20 cellular contexts compared by ENCODE assay signal in genomic region chr19:28026636-28027035, GRCh38.
"Had no signal": no experiment of that assay in that cellular context is flagged by ENCODE, and none has a peak within 500 bp of the region (broad histone marks: within the 10 kb centered on the region; RNA-seq: fewer than 3 reads in every experiment).

No MANE protein-coding gene starts in this region.

- H3K27me3 ChIP-seq: esophagus muscularis mucosa, gastrocnemius medialis, hepatocyte, transverse colon had no signal

- H3K4me1 ChIP-seq: esophagus muscularis mucosa, gastrocnemius medialis, left ventricle myocardium inferior, lower lobe of right lung, psoas muscle, stomach, transverse colon had no signal

- H3K4me3 Mint-ChIP-seq: memory B cell; natural killer cell treated with Interleukin-12 subunit alpha and Interleukin-12 subunit beta and Interleukin-15 and Interleukin-18, amount 100 ng/mL, for 72 hours had no signal

- H3K36me3 Mint-ChIP-seq: memory B cell; natural killer cell treated with Interleukin-12 subunit alpha and Interleukin-12 subunit beta and Interleukin-15 and Interleukin-18, amount 100 ng/mL, for 72 hours had no signal

- H3K27me3 Mint-ChIP-seq: memory B cell had no signal

- H3K27ac Mint-ChIP-seq: memory B cell; natural killer cell treated with Interleukin-12 subunit alpha and Interleukin-12 subunit beta and Interleukin-15 and Interleukin-18, amount 100 ng/mL, for 72 hours had no signal

- H3K4me1 Mint-ChIP-seq: memory B cell had no signal

- H3K36me3 ChIP-seq: esophagus muscularis mucosa, gastrocnemius medialis, left ventricle myocardium inferior, lower lobe of right lung, stomach, thoracic aorta, transverse colon had no signal

- H2AFZ ChIP-seq: hepatocyte had no signal

- H3K4me2 ChIP-seq: hepatocyte had no signal

- H3K4me3 ChIP-seq: coronary artery, esophagus muscularis mucosa, gastrocnemius medialis, hepatocyte, left ventricle myocardium inferior, lower lobe of right lung, psoas muscle, stomach, thoracic aorta, transverse colon had no signal

- DNase-seq: central memory CD4-positive, alpha-beta T cell; effector CD4-positive, alpha-beta T cell; gastrocnemius medialis; kidney; left ventricle myocardium inferior; lower lobe of right lung; midbrain; psoas muscle; small intestine; stimulated activated CD4-positive, alpha-beta T cell treated with anti-CD3 and anti-CD28 coated beads, Interleukin-12 subunit alpha, Interleukin-12 subunit beta, amount 100 ng/mL, for 4 hours; stimulated activated naive CD4-positive, alpha-beta T cell; stomach; substantia nigra; transverse colon had no signal

- H3K9me3 Mint-ChIP-seq: natural killer cell treated with Interleukin-12 subunit alpha and Interleukin-12 subunit beta and Interleukin-15 and Interleukin-18, amount 100 ng/mL, for 72 hours had no signal

- H3K9me3 ChIP-seq: gastrocnemius medialis, left ventricle myocardium inferior, lower lobe of right lung, psoas muscle, thoracic aorta, transverse colon had no signal

- H3K79me2 ChIP-seq: hepatocyte had no signal

- H3K27ac ChIP-seq: coronary artery, esophagus muscularis mucosa, gastrocnemius medialis, hepatocyte, left ventricle myocardium inferior, lower lobe of right lung, psoas muscle, stomach, thoracic aorta, transverse colon had no signal
